ENCODE assay signal across 28 cellular contexts in the genomic region with DNA sequence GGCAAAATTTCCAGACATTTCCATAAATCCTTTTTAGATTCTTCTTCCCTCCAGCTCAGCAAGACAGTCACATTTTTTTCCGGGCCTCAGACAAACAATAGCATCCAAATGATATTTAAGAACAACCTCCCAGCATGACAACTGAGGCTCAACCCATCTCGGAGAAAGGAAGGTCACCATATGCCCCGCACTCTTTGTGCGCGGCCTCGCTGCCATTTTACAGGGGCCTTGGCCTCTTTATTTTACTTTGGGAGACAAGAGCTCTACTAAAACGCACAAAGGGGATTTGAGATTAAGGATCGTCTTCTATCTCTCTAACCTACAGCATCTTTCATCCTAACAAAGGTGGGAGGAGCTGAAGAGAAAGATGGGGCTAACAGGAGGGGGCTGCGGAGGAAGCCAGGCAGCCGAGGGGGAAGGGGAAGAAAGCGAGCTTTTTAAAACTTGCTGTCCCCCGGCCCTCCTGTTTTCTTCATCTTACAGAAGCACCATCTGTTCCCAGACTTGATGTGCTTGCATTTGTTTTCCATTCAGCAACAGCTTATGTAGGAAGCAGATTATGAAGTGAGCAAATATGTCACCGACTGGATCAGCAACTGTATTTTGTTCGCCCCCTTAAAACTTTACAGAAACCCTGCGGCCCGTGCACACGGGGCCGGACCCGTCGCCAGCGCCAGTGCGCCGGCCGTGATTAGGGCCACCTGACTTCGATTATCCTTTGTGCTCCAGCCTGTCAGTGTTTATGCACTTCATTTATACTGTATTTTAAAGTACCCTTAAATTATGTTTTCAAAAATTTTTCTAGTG.
DNase-seq lines count a peak whose midpoint lies in the region; ATAC-seq and TF ChIP-seq lines count a peak whose summit lies in the region.
"Had no signal": no experiment of that assay in that cellular context is flagged by ENCODE, and none has a peak within 500 bp of the region (broad histone marks: within the 10 kb centered on the region; RNA-seq: fewer than 3 reads in every experiment).

No MANE protein-coding gene starts in this region.

- no peak overlapping the region for H3K4me2 ChIP-seq in GM23338
- H3K4me2 ChIP-seq: BLaER1 treated with 17β-estradiol and CSF1 and Interleukin-3, amounts not matched to agents 10 nM and 100 nM had no signal

- H3K27ac Mint-ChIP-seq in GM23338 (no peak overlapping the region; the same call in 1 of the 2 replicates), osteocyte (ENCODE audit: unreplicated experiment) (no peak overlapping the region)
- no peak overlapping the region for H3K27ac Mint-ChIP-seq in activated T-helper 17 cell treated with anti-CD3 and anti-CD28 coated beads, Interleukin-2, amount 50 U/mL, for 72 hours
- H3K27ac Mint-ChIP-seq: activated CD4-positive, alpha-beta T cell treated with anti-CD3 and anti-CD28 coated beads, Interleukin-2, amount 10 ng/mL, durations not matched to agents 7 days and 5 days; activated naive CD8-positive, alpha-beta T cell treated with anti-CD3 and anti-CD28 coated beads for 36 hours; activated T-helper 2 cell treated with anti-CD3 and anti-CD28 coated beads, Interferon-gamma antibody, Interleukin-2, Interleukin-4, amounts not matched to agents 10 μg/mL and 5 μg/mL and 100 μg/mL, durations not matched to agents 14 hours and 24 hours and 36 hours; dendritic cell treated with granulocyte-macrophage colony-stimulating factor and Interleukin-4, amounts not matched to agents 40 ng/mL and 50 ng/mL, for 4 days; immature natural killer cell; naive B cell had no signal

- H3K4me1 Mint-ChIP-seq in GM23338 (peaks cover 18% of the 10 kb centered on the region), osteocyte (ENCODE audit: unreplicated experiment) (peaks cover 21% of the 10 kb centered on the region)
- H3K4me1 Mint-ChIP-seq in activated T-helper 17 cell treated with anti-CD3 and anti-CD28 coated beads, Interleukin-2, amount 50 U/mL, for 72 hours = no peaks in the 10 kb centered on the region
- H3K4me1 Mint-ChIP-seq: activated CD4-positive, alpha-beta T cell treated with anti-CD3 and anti-CD28 coated beads, Interleukin-2, amount 10 ng/mL, durations not matched to agents 7 days and 5 days; activated naive CD8-positive, alpha-beta T cell treated with anti-CD3 and anti-CD28 coated beads for 36 hours; immature natural killer cell had no signal

- H3K9me2 ChIP-seq in GM23338 (ENCODE audit: insufficient read depth) = no peaks in the 10 kb centered on the region

- H3K27me3 ChIP-seq in GM23338 (ENCODE audit: insufficient read depth) = no peaks in the 10 kb centered on the region
- H3K27me3 ChIP-seq: BLaER1 treated with 17β-estradiol and CSF1 and Interleukin-3, amounts not matched to agents 10 nM and 100 nM; pancreas had no signal

- no peak overlapping the region for H3K27ac ChIP-seq in GM23338 (ENCODE audit: low read depth)
- H3K27ac ChIP-seq in epithelial cell of prostate = peak overlapping the region; percentile 37
- H3K27ac ChIP-seq: BLaER1 treated with 17β-estradiol and CSF1 and Interleukin-3, amounts not matched to agents 10 nM and 100 nM; left lung; pancreas; VCaP had no signal

- H3K4me3 ChIP-seq in GM23338 = no peak overlapping the region
- H3K4me3 ChIP-seq: BLaER1 treated with 17β-estradiol and CSF1 and Interleukin-3, amounts not matched to agents 10 nM and 100 nM; left lung; pancreas had no signal

- H3K9me3 Mint-ChIP-seq in GM23338 = no peaks in the 10 kb centered on the region
- H3K9me3 Mint-ChIP-seq in osteocyte (ENCODE audit: unreplicated experiment) = no peaks in the 10 kb centered on the region
- H3K9me3 Mint-ChIP-seq in activated T-helper 17 cell treated with anti-CD3 and anti-CD28 coated beads, Interleukin-2, amount 50 U/mL, for 72 hours = no peaks in the 10 kb centered on the region
- H3K9me3 Mint-ChIP-seq: activated CD4-positive, alpha-beta T cell treated with anti-CD3 and anti-CD28 coated beads, Interleukin-2, amount 10 ng/mL, durations not matched to agents 7 days and 5 days; activated naive CD8-positive, alpha-beta T cell treated with anti-CD3 and anti-CD28 coated beads for 36 hours; activated T-helper 2 cell treated with anti-CD3 and anti-CD28 coated beads, Interferon-gamma antibody, Interleukin-2, Interleukin-4, amounts not matched to agents 10 μg/mL and 5 μg/mL and 100 μg/mL, durations not matched to agents 14 hours and 24 hours and 36 hours; dendritic cell treated with granulocyte-macrophage colony-stimulating factor and Interleukin-4, amounts not matched to agents 40 ng/mL and 50 ng/mL, for 4 days; immature natural killer cell; naive B cell had no signal

- H3K27me3 Mint-ChIP-seq in GM23338 (ENCODE audit: insufficient read depth, low read depth, poor library complexity) = no peaks in the 10 kb centered on the region
- H3K27me3 Mint-ChIP-seq in osteocyte (ENCODE audit: unreplicated experiment) = peaks cover 18% of the 10 kb centered on the region
- peaks cover 32% of the 10 kb centered on the region for H3K27me3 Mint-ChIP-seq in activated T-helper 17 cell treated with anti-CD3 and anti-CD28 coated beads, Interleukin-2, amount 50 U/mL, for 72 hours

- H4K20me1 ChIP-seq in GM23338 (replicated peaks; ENCODE audit: insufficient read depth) = no peaks in the 10 kb centered on the region
- H4K20me1 ChIP-seq: BLaER1 treated with 17β-estradiol and CSF1 and Interleukin-3, amounts not matched to agents 10 nM and 100 nM had no signal

- H3K4me1 ChIP-seq in GM23338 (ENCODE audit: insufficient read depth) = peaks cover 17% of the 10 kb centered on the region
- H3K4me1 ChIP-seq: Caco-2, left lung, pancreas had no signal

- no peak overlapping the region for H3K4me3 Mint-ChIP-seq in GM23338
- no peak overlapping the region for H3K4me3 Mint-ChIP-seq in osteocyte (ENCODE audit: unreplicated experiment)
- H3K4me3 Mint-ChIP-seq in activated T-helper 17 cell treated with anti-CD3 and anti-CD28 coated beads, Interleukin-2, amount 50 U/mL, for 72 hours = no peak overlapping the region
- H3K4me3 Mint-ChIP-seq: activated CD4-positive, alpha-beta T cell treated with anti-CD3 and anti-CD28 coated beads, Interleukin-2, amount 10 ng/mL, durations not matched to agents 7 days and 5 days; activated naive CD8-positive, alpha-beta T cell treated with anti-CD3 and anti-CD28 coated beads for 36 hours; dendritic cell treated with granulocyte-macrophage colony-stimulating factor and Interleukin-4, amounts not matched to agents 40 ng/mL and 50 ng/mL, for 4 days; immature natural killer cell; naive B cell had no signal

- ATAC-seq in GM23338 (peak; percentile 54; the same call in 2 of the 3 replicates), GM19035 (IDR thresholded peaks at IDR 0.05; ENCODE audit: unreplicated experiment) (no peak), HG02938 (IDR thresholded peaks at IDR 0.05; ENCODE audit: unreplicated experiment) (no peak)
- ATAC-seq in activated T-helper 17 cell treated with anti-CD3 and anti-CD28 coated beads, Interleukin-2, amount 50 U/mL, for 72 hours (replicated peaks) = no peak
- ATAC-seq: left lung, pancreas, right cardiac atrium, Right ventricle myocardium inferior had no signal

- H3F3A ChIP-seq in GM23338 (replicated peaks; ENCODE audit: low read depth) = 0 out of 2 replicates have a peak, but pooled peaks cover 2% of the 10 kb centered on the region

- H3K36me3 Mint-ChIP-seq in GM23338 (ENCODE audit: low read depth) (no peaks in the 10 kb centered on the region), osteocyte (ENCODE audit: unreplicated experiment) (no peaks in the 10 kb centered on the region)
- H3K36me3 Mint-ChIP-seq in activated T-helper 17 cell treated with anti-CD3 and anti-CD28 coated beads, Interleukin-2, amount 50 U/mL, for 72 hours (ENCODE audit: low read depth) = no peaks in the 10 kb centered on the region
- H3K36me3 Mint-ChIP-seq: activated naive CD8-positive, alpha-beta T cell treated with anti-CD3 and anti-CD28 coated beads for 36 hours; immature natural killer cell; naive B cell had no signal

- H3K36me3 ChIP-seq in GM23338 (ENCODE audit: insufficient read depth) = no peaks in the 10 kb centered on the region
- H3K36me3 ChIP-seq: BLaER1 treated with 17β-estradiol and CSF1 and Interleukin-3, amounts not matched to agents 10 nM and 100 nM; left lung; pancreas had no signal

- H2AFZ ChIP-seq in GM23338 = peak overlapping the region; percentile 88

- no peak for TF ChIP-seq CTCF in GM23338 (conservative IDR thresholded peaks at IDR 0.05; ENCODE audit: low read depth in 2 of 2)
- TF ChIP-seq CTCF in osteocyte (IDR thresholded peaks at IDR 0.05) = no peak

- H3K79me2 ChIP-seq in GM23338 (replicated peaks; ENCODE audit: insufficient read depth) = no peaks in the 10 kb centered on the region

- DNase-seq in GM23338 (ENCODE audit: low spot score) (peak; percentile 46), NCI-H82 (lab: John Stamatoyannopoulos, UW) (peak; percentile 99), epithelial cell of prostate (ENCODE audit: low read depth, low spot score) (no peak), osteocyte (ENCODE audit: extremely low spot score, unreplicated experiment) (peak; percentile 19), germinal center (ENCODE audit: low spot score) (no peak)
- DNase-seq: activated CD4-positive, alpha-beta T cell treated with anti-CD3 and anti-CD28 coated beads, Interleukin-2, amount 10 ng/mL, durations not matched to agents 7 days and 5 days; activated CD8-positive, alpha-beta memory T cell treated with anti-CD3 and anti-CD28 coated beads, Interleukin-2, amount 50 U/mL, for 48 hours; activated naive CD8-positive, alpha-beta T cell treated with anti-CD3 and anti-CD28 coated beads for 36 hours; Caco-2; central memory CD4-positive, alpha-beta T cell; immature natural killer cell; KBM-7; naive B cell; NCI-H1436; NCI-H774; pancreas; right cardiac atrium; stimulated activated CD4-positive, alpha-beta T cell treated with anti-CD3 and anti-CD28 coated beads, Interleukin-4, amount 100 ng/mL, for 1 hour; stimulated activated naive CD4-positive, alpha-beta T cell had no signal

TF ChIP-seq in GM23338, 12 proteins besides CTCF, POLR2A, EP300 and RAD21:
- TF ChIP-seq NANOG (IDR thresholded peaks at IDR 0.05; ENCODE audit: borderline replicate concordance) = no peak
- TF ChIP-seq EZH2phosphoT487 (IDR thresholded peaks at IDR 0.05; ENCODE audit: unreplicated experiment) = no peak

Comparison
In these comparisons a context has a peak if more than half of its experiments do, and no peak if none do; other contexts are left out.
1. DNase-seq: peak in GM23338 (single experiment), NCI-H82 (single experiment) and osteocyte (single experiment); none in epithelial cell of prostate (single experiment) and germinal center (single experiment).